Comparison of ENCODE assay signal across 2 cellular contexts in the genomic region with DNA sequence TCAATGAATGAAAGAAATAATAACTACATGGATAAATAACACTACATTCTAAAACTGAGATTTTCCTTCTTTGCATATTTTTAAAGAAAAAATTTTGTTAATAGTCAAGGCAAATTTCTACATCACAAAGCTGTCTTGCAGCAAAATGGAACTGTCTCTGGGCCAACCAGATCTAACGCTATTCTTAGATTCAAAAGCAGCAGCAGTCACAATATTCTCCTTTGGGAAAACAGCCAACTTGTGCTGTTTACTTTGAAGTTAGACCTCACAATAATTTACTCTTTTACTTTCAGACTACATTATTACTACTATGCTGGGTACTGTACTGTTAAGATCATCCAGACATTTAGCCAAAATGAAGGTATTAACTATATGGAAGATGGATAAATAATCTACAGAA.
TF ChIP-seq lines count a peak whose summit lies in the region.

No MANE protein-coding gene starts in this region.

TF ChIP-seq in IMR-90, 13 proteins besides CTCF, POLR2A, EP300 and RAD21:
- TF ChIP-seq, protein P1, sequence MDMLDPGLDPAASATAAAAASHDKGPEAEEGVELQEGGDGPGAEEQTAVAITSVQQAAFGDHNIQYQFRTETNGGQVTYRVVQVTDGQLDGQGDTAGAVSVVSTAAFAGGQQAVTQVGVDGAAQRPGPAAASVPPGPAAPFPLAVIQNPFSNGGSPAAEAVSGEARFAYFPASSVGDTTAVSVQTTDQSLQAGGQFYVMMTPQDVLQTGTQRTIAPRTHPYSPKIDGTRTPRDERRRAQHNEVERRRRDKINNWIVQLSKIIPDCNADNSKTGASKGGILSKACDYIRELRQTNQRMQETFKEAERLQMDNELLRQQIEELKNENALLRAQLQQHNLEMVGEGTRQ (IDR thresholded peaks at IDR 0.05; ENCODE audit: low read depth, low read length), result no peak
- TF ChIP-seq MXI1 (IDR thresholded peaks at IDR 0.05; ENCODE audit: borderline replicate concordance, low read depth, low read length), result no peak
- TF ChIP-seq RCOR1 (IDR thresholded peaks at IDR 0.05; ENCODE audit: insufficient replicate concordance, low read length), result no peak
- no peak for TF ChIP-seq FOS (IDR thresholded peaks at IDR 0.05; ENCODE audit: low read depth, low read length)
- no peak for TF ChIP-seq NFE2L2 (IDR thresholded peaks at IDR 0.05; ENCODE audit: low read depth, low read length)
- TF ChIP-seq RFX5 (IDR thresholded peaks at IDR 0.05; ENCODE audit: low read depth, low read length), result no peak
- no peak for TF ChIP-seq SMC3 (IDR thresholded peaks at IDR 0.05; ENCODE audit: low read depth, low read length)
- no peak for TF ChIP-seq BHLHE40 (IDR thresholded peaks at IDR 0.05; ENCODE audit: low read depth, low read length)
- no peak for TF ChIP-seq CHD1 (IDR thresholded peaks at IDR 0.05; ENCODE audit: low read depth, low read length)

TF ChIP-seq in neural cell, 6 proteins besides CTCF, POLR2A, EP300 and RAD21 (continued from another document):
- TF ChIP-seq, protein P2, sequence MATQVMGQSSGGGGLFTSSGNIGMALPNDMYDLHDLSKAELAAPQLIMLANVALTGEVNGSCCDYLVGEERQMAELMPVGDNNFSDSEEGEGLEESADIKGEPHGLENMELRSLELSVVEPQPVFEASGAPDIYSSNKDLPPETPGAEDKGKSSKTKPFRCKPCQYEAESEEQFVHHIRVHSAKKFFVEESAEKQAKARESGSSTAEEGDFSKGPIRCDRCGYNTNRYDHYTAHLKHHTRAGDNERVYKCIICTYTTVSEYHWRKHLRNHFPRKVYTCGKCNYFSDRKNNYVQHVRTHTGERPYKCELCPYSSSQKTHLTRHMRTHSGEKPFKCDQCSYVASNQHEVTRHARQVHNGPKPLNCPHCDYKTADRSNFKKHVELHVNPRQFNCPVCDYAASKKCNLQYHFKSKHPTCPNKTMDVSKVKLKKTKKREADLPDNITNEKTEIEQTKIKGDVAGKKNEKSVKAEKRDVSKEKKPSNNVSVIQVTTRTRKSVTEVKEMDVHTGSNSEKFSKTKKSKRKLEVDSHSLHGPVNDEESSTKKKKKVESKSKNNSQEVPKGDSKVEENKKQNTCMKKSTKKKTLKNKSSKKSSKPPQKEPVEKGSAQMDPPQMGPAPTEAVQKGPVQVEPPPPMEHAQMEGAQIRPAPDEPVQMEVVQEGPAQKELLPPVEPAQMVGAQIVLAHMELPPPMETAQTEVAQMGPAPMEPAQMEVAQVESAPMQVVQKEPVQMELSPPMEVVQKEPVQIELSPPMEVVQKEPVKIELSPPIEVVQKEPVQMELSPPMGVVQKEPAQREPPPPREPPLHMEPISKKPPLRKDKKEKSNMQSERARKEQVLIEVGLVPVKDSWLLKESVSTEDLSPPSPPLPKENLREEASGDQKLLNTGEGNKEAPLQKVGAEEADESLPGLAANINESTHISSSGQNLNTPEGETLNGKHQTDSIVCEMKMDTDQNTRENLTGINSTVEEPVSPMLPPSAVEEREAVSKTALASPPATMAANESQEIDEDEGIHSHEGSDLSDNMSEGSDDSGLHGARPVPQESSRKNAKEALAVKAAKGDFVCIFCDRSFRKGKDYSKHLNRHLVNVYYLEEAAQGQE (IDR thresholded peaks at IDR 0.05; ENCODE audit: borderline replicate concordance), result no peak
- no peak for TF ChIP-seq EZH2 (IDR thresholded peaks at IDR 0.05; ENCODE audit: borderline replicate concordance, insufficient read depth, low read length, poor library complexity, severe bottlenecking)
